Comparison of ENCODE assay signal across 9 cellular contexts in genomic region chr18:9135912-9136314, GRCh38. TPM values are rescaled to one million over a fixed set of nuclear protein-coding genes. Genes with fewer than 3 reads are reported as not detected.
DNase-seq lines count a peak whose midpoint lies in the region; ATAC-seq, FAIRE-seq and TF ChIP-seq lines count a peak whose summit lies in the region.
"Had no signal": no experiment of that assay in that cellular context is flagged by ENCODE, and none has a peak within 500 bp of the region (broad histone marks: within the 10 kb centered on the region; RNA-seq: fewer than 3 reads in every experiment).

No MANE protein-coding gene starts in this region.

- H3K79me2 ChIP-seq in PC-9 (ENCODE audit: low read depth): peaks cover 52% of the 10 kb centered on the region

- peaks cover 46% of the 10 kb centered on the region for H3F3A ChIP-seq in PC-9 (ENCODE audit: insufficient read depth, low read depth)

- H3K4me1 ChIP-seq in ES-I3 (ENCODE audit: insufficient read depth, low read length) (no peaks in the 10 kb centered on the region), HUES6 (ENCODE audit: control insufficient read depth, insufficient read depth, low read length) (peaks cover 5% of the 10 kb centered on the region; the same call in 1 of the 2 replicates), PC-9 (replicated peaks; ENCODE audit: insufficient read depth) (peaks cover 60% of the 10 kb centered on the region)

- H3K36me3 Mint-ChIP-seq in memory B cell: peaks cover 15% of the 10 kb centered on the region

- POLR2A ChIA-PET in PC-9 (lab: Charles Lee; ENCODE audit: unreplicated experiment): interaction anchor here (0.5 to 0.7 kb wide), 4 partner anchors 19 to 607 kb away, joined by 3 to 6 read pairs (median 4); no protein-coding TSS in a partner anchor

- H3K9me3 Mint-ChIP-seq in memory B cell: no peaks in the 10 kb centered on the region

- H3K36me3 ChIP-seq in ES-I3 (ENCODE audit: insufficient read depth, low read length): no peaks in the 10 kb centered on the region; the same call in 1 of the 2 replicates
- H3K36me3 ChIP-seq in HUES6 (ENCODE audit: control insufficient read depth, insufficient read depth, low read length): peaks cover 39% of the 10 kb centered on the region
- H3K36me3 ChIP-seq in PC-9 (ENCODE audit: low read depth): peaks cover 7% of the 10 kb centered on the region; the same call in 1 of the 2 replicates

- peak overlapping the region; percentile 90 for H3K4me3 Mint-ChIP-seq in memory B cell

- H4K20me1 ChIP-seq in PC-9 (ENCODE audit: insufficient read depth): peaks cover 31% of the 10 kb centered on the region; the same call in 1 of the 2 replicates

- FAIRE-seq in urothelium cell line (lab: Jason Lieb, UNC): no peak
- FAIRE-seq: colon had no signal

- H3K4me2 ChIP-seq in PC-9: peak overlapping the region; percentile 80

- H3K9ac ChIP-seq in ES-I3 (ENCODE audit: low read depth, low read length): peak overlapping the region; percentile 93
- peak overlapping the region; percentile 89 for H3K9ac ChIP-seq in HUES6 (ENCODE audit: low read length)

- H3K4me1 Mint-ChIP-seq in memory B cell: peaks cover 32% of the 10 kb centered on the region

- peak; percentile 24 for ATAC-seq in GM21515 (IDR thresholded peaks at IDR 0.05; ENCODE audit: unreplicated experiment)
- ATAC-seq in memory B cell (ENCODE audit: low read depth): peak; percentile 13

- H3K9me3 ChIP-seq in ES-I3 (ENCODE audit: control insufficient read depth, insufficient read depth, low read length) (no peaks in the 10 kb centered on the region), HUES6 (ENCODE audit: control insufficient read depth, insufficient read depth, low read depth, low read length) (no peaks in the 10 kb centered on the region), PC-9 (ENCODE audit: insufficient read depth, low read depth) (no peaks in the 10 kb centered on the region)

- H3K27ac ChIP-seq in HUES6 (ENCODE audit: low read depth, low read length): peak overlapping the region; percentile 96
- peak overlapping the region; percentile 90 for H3K27ac ChIP-seq in PC-9

- H3K9me2 ChIP-seq in PC-9 (ENCODE audit: insufficient read depth): no peaks in the 10 kb centered on the region

- CTCF ChIA-PET in PC-9 (lab: Charles Lee): interaction anchor here (0.6 kb wide), 1 partner anchor 36 kb away, joined by 4 read pairs; no protein-coding TSS in a partner anchor

- DNase-seq in PC-9 (peak; percentile 55 to 68), dermis blood vessel endothelial cell (peak; percentile 47), memory B cell (ENCODE audit: low spot score in 2 of 2) (no peak), urothelium cell line (ENCODE audit: low spot score) (peak; percentile 65), COLO829 (ENCODE audit: low spot score) (no peak)

- no peaks in the 10 kb centered on the region for H3K27me3 ChIP-seq in HUES6 (ENCODE audit: control insufficient read depth, insufficient read depth, low read length)
- no peaks in the 10 kb centered on the region for H3K27me3 ChIP-seq in PC-9 (ENCODE audit: insufficient read depth, low read depth)

- H3K4me3 ChIP-seq in HUES6 (ENCODE audit: low read depth, low read length) (peak overlapping the region; percentile 100), PC-9 (peak overlapping the region; percentile 79)

- no peak for TF ChIP-seq CTCF in PC-9 (conservative IDR thresholded peaks at IDR 0.05)

- BruUV-seq in PC-9 (replicated peaks; lab: Mats Ljungman, UMichigan): TSS peak; percentile 67

- peak overlapping the region; percentile 98 for H3K27ac Mint-ChIP-seq in memory B cell

- H3K27me3 Mint-ChIP-seq in memory B cell: no peaks in the 10 kb centered on the region

- peak overlapping the region; percentile 82 for H2AFZ ChIP-seq in PC-9

- intact Hi-C loops in PC-9 (cut with micrococcal nuclease; ENCODE audit: unreplicated experiment): loop anchor here (1.0 to 10.0 kb wide), 7 partner anchors 19 to 549 kb away; partner anchors contain the start of genes NDUFV2, RALBP1 and TWSG1

RNA-seq across cellular contexts. Expression of gene ANKRD12, which starts 0.7 kb away (rescaled TPM):
- total RNA-seq in PC-9 (2021): 26.9 and 31.6 TPM in 2 replicates
- 23.3 and 50.2 TPM in 2 replicates for total RNA-seq in dermis blood vessel endothelial cell

RNA-seq across cellular contexts. Expression of gene NDUFV2, which starts 33.4 kb away (rescaled TPM):
- total RNA-seq in PC-9 (2021) (182 and 215 TPM in 2 replicates), dermis blood vessel endothelial cell (93.9 and 170 TPM in 2 replicates)

Comparison
In these comparisons a context has a peak if more than half of its experiments do, and no peak if none do; other contexts are left out.
1. DNase-seq: peak in PC-9 (2 of 2), dermis blood vessel endothelial cell (single experiment) and urothelium cell line (single experiment); none in memory B cell (0 of 2) and COLO829 (single experiment).